ENCODE assay signal across 12 cellular contexts in the genomic region with DNA sequence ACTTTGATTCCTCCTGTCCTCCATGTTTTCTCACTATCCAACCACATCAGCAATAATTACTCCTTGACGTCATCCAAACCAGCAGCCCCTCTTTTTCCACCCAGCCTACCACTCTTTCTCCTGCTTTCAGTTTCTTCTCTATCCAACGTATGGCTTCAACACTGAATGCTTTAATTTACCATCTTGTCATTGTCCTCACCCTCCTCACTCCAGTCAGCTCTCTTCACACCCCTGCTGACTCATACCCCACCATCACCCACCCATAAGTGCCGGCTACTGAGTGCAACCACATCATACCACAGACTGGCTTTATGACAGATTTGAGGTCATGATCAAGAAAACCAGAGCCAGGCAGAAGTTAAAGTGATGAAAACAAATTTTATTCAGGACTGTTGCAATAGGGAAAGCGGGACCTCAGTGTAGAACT. TPM values are rescaled to one million over a fixed set of nuclear protein-coding genes. Genes with fewer than 3 reads are reported as not detected.
DNase-seq lines count a peak whose midpoint lies in the region; ATAC-seq, FAIRE-seq and TF ChIP-seq lines count a peak whose summit lies in the region.
"Had no signal": no experiment of that assay in that cellular context is flagged by ENCODE, and none has a peak within 500 bp of the region (broad histone marks: within the 10 kb centered on the region; RNA-seq: fewer than 3 reads in every experiment).

No MANE protein-coding gene starts in this region.

- TF ChIP-seq CTCF in astrocyte (IDR thresholded peaks at IDR 0.05; ENCODE audit: insufficient read depth, low read depth, low read length): no peak

- no peaks in the 10 kb centered on the region for H3K9me3 ChIP-seq in astrocyte (ENCODE audit: insufficient read depth, low read depth, low read length)

- H4K20me1 ChIP-seq in astrocyte (ENCODE audit: insufficient read depth, low read length): no peaks in the 10 kb centered on the region

- H3K4me1 Mint-ChIP-seq in astrocyte (ENCODE audit: low read depth, unreplicated experiment): peaks cover 38% of the 10 kb centered on the region

- peak overlapping the region; percentile 9 for H3K4me3 Mint-ChIP-seq in astrocyte (ENCODE audit: unreplicated experiment)
- H3K4me3 Mint-ChIP-seq: WTC11 had no signal

- no peaks in the 10 kb centered on the region for H3K36me3 ChIP-seq in astrocyte (ENCODE audit: insufficient read depth, low read length)

- peaks cover 23% of the 10 kb centered on the region for H3K4me1 ChIP-seq in astrocyte (ENCODE audit: insufficient read depth, low read length)

- no peak for FAIRE-seq in astrocyte (lab: Jason Lieb, UNC)
- FAIRE-seq: small intestine had no signal

- no peaks in the 10 kb centered on the region for H3K9me3 Mint-ChIP-seq in astrocyte (ENCODE audit: unreplicated experiment)

- peak; percentile 33 for ATAC-seq in GM19025 (IDR thresholded peaks at IDR 0.05; ENCODE audit: low read depth, unreplicated experiment)
- ATAC-seq: WTC11 had no signal

- H3K27me3 ChIP-seq in astrocyte (ENCODE audit: insufficient read depth, low read length): no peaks in the 10 kb centered on the region
- H3K27me3 ChIP-seq: hepatocyte had no signal

- H3K4me3 ChIP-seq in astrocyte (ENCODE audit: insufficient read depth, low read depth, low read length): no peak overlapping the region
- H3K4me3 ChIP-seq: hepatocyte had no signal

- no peaks in the 10 kb centered on the region for H3K36me3 Mint-ChIP-seq in astrocyte (ENCODE audit: low read depth, unreplicated experiment)

- peak; percentile 82 for DNase-seq in M059J (ENCODE audit: low read depth)
- DNase-seq in astrocyte (ENCODE audit: low read depth): peak; percentile 95
- peak in 2 of 3 experiments; percentile 31 to 59 for DNase-seq in stimulated activated CD4-positive, alpha-beta T cell treated with anti-CD3 and anti-CD28 coated beads, TNF-alpha, amount 100 ng/mL, for 24 hours (ENCODE audit: low read depth in 3 of 3)
- DNase-seq in nucleus accumbens (lab: John Stamatoyannopoulos, UW): no peak
- no peak for DNase-seq in GF-D8 (lab: John Stamatoyannopoulos, UW)
- no peak for DNase-seq in OCI-M2 (lab: John Stamatoyannopoulos, UW; ENCODE audit: unreplicated experiment)
- no peak for DNase-seq in iPS-NIHi7 (ENCODE audit: extremely low spot score)
- DNase-seq: NCI-H1436, small intestine had no signal

- H3K27ac Mint-ChIP-seq in astrocyte (ENCODE audit: unreplicated experiment): peak overlapping the region; percentile 1
- H3K27ac Mint-ChIP-seq: WTC11 had no signal

- H3K4me2 ChIP-seq in astrocyte (ENCODE audit: low read length): peak overlapping the region; percentile 62
- H3K4me2 ChIP-seq: hepatocyte had no signal

- H2AFZ ChIP-seq in astrocyte (ENCODE audit: low read depth, low read length): no peak overlapping the region
- H2AFZ ChIP-seq: hepatocyte had no signal

- H3K27ac ChIP-seq in astrocyte (ENCODE audit: low read depth, low read length): no peak overlapping the region
- H3K27ac ChIP-seq: hepatocyte had no signal

- no peaks in the 10 kb centered on the region for H3K79me2 ChIP-seq in astrocyte (ENCODE audit: insufficient read depth, low read length)
- H3K79me2 ChIP-seq: hepatocyte had no signal

- H3K27me3 Mint-ChIP-seq in astrocyte (ENCODE audit: low read depth, unreplicated experiment): no peaks in the 10 kb centered on the region

- H3K9ac ChIP-seq in astrocyte (ENCODE audit: low read length): no peak overlapping the region

RNA-seq across cellular contexts. Expression of gene ANXA5, which starts 9.8 kb away (rescaled TPM):
- 408 and 471 TPM in 2 replicates for total RNA-seq in M059J (2014; rRNA removed; shearing (Covaris generic))
- 682 and 793 TPM in 2 replicates for total RNA-seq in astrocyte

RNA-seq across cellular contexts. Expression of gene SMIM43, which starts 58.4 kb away (rescaled TPM):
- total RNA-seq in M059J (2014; rRNA removed; shearing (Covaris generic)): 1.3 and 1.4 TPM in 2 replicates
- total RNA-seq in astrocyte: not detected in 2 replicates
- total RNA-seq: hepatocyte had no signal

Comparison
In these comparisons a context has a peak if more than half of its experiments do, and no peak if none do; other contexts are left out.
1. DNase-seq: peak in M059J (single experiment), astrocyte (single experiment) and stimulated activated CD4-positive, alpha-beta T cell treated with anti-CD3 and anti-CD28 coated beads, TNF-alpha, amount 100 ng/mL, for 24 hours (2 of 3); none in nucleus accumbens (0 of 56), GF-D8 (single experiment), OCI-M2 (single experiment) and iPS-NIHi7 (single experiment).